Comparison of ENCODE assay signal across 9 cellular contexts in the genomic region with DNA sequence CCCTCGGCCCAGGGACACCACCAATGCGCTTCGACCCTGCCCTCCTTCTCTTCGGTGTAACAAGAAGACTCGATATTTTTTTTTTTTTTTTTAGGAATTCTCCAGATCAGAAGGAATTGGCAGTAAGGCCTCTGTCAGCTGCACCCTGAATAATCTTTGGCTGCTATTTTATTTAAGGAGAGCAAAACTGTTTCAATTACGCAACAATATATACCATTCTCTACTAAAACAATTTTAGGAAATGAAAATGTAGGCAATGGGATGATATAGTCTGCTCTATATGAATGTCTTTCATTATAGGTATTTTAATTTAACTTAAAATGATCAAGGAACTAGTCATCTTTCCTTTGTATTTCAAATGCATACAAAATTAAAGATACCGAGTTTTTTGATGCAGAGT. TPM values are rescaled to one million over a fixed set of nuclear protein-coding genes. Genes with fewer than 3 reads are reported as not detected.
A peak's percentile ranks its signal among the peaks of the same experiment; 100 is the strongest.
DNase-seq lines count a peak whose midpoint lies in the region; ATAC-seq, FAIRE-seq and TF ChIP-seq lines count a peak whose summit lies in the region.
"Had no signal": no experiment of that assay in that cellular context is flagged by ENCODE, and none has a peak within 500 bp of the region (broad histone marks: within the 10 kb centered on the region; RNA-seq: fewer than 3 reads in every experiment).

No MANE protein-coding gene starts in this region.

- no peak for ATAC-seq in CD4-positive, alpha-beta T cell (ENCODE audit: poor library complexity)

- H3K4me1 ChIP-seq in OCI-LY3 (ENCODE audit: low read length) (no peaks in the 10 kb centered on the region; the same call in 1 of the 2 replicates), endothelial cell of umbilical vein (ENCODE audit: control insufficient read depth, extremely low read depth, insufficient read depth, low read length) (peaks cover 31% of the 10 kb centered on the region), parathyroid adenoma (peaks cover 9% of the 10 kb centered on the region)

- no peak overlapping the region for H3K27ac ChIP-seq in CD4-positive, alpha-beta T cell (ENCODE audit: low read depth, low read length)
- H3K27ac ChIP-seq in OCI-LY3 (ENCODE audit: low read length), result no peak overlapping the region
- peak overlapping the region; percentile 96 for H3K27ac ChIP-seq in endothelial cell of umbilical vein (ENCODE audit: insufficient read depth, low read depth, low read length)
- peak overlapping the region; percentile 91 for H3K27ac ChIP-seq in parathyroid adenoma

- H3K4me3 Mint-ChIP-seq in CD4-positive, alpha-beta T cell, result peak overlapping the region; percentile 77

- dilution Hi-C loops in endothelial cell of umbilical vein (cut with MboI; ENCODE audit: extremely low pct_ligation_motif_present, low sequenced_read_pairs), result no loop called here

- H3K9me3 ChIP-seq in CD4-positive, alpha-beta T cell (ENCODE audit: control insufficient read depth, low read length), result no peaks in the 10 kb centered on the region
- H3K9me3 ChIP-seq in OCI-LY3 (ENCODE audit: insufficient read depth, low read length), result no peaks in the 10 kb centered on the region
- H3K9me3 ChIP-seq in endothelial cell of umbilical vein (replicated peaks; ENCODE audit: control insufficient read depth, insufficient read depth, low read length), result no peaks in the 10 kb centered on the region
- no peaks in the 10 kb centered on the region for H3K9me3 ChIP-seq in parathyroid adenoma (ENCODE audit: control insufficient read depth, low read length)
- H3K9me3 ChIP-seq: mucosa of descending colon had no signal

- H4K20me1 ChIP-seq in OCI-LY3 (ENCODE audit: insufficient read depth, low read length) (no peaks in the 10 kb centered on the region), endothelial cell of umbilical vein (replicated peaks; ENCODE audit: control insufficient read depth, extremely low read depth, insufficient read depth, low read length) (no peaks in the 10 kb centered on the region)

- TF ChIP-seq CTCF in CD4-positive, alpha-beta T cell (IDR thresholded peaks at IDR 0.05), result no peak
- TF ChIP-seq CTCF in OCI-LY3 (IDR thresholded peaks at IDR 0.05; ENCODE audit: low read depth, low read length) (no peak), endothelial cell of umbilical vein (IDR thresholded peaks at IDR 0.05; ENCODE audit: extremely low read depth in 1 of 2, insufficient read depth in 1 of 2, low read depth in 1 of 2, low read length in 2 of 2) (no peak), parathyroid adenoma (IDR thresholded peaks at IDR 0.05) (no peak)

- H3K9ac ChIP-seq in OCI-LY3 (ENCODE audit: low read length) (peak overlapping the region; percentile 2; the same call in 1 of the 2 replicates), endothelial cell of umbilical vein (replicated peaks; ENCODE audit: extremely low read depth, insufficient read depth, low read length) (peak overlapping the region; percentile 19), parathyroid adenoma (no peak overlapping the region)

- POLR2A ChIA-PET in CD4-positive, alpha-beta T cell (lab: Charles Lee), result interaction anchor here (3.3 kb wide), 1 partner anchor 12 kb away, joined by 18 read pairs; the partner anchor contains the start of gene ZCCHC3
- POLR2A ChIA-PET in endothelial cell of umbilical vein (lab: Charles Lee), result interaction anchor here (0.7 to 1.8 kb wide), 4 partner anchors 12 to 673 kb away, joined by 5 to 9 read pairs (median 7); partner anchors contain the start of gene SOX12

- no peaks in the 10 kb centered on the region for H3K27me3 Mint-ChIP-seq in CD4-positive, alpha-beta T cell

- H3K4me3 ChIP-seq in OCI-LY3 (ENCODE audit: low read length) (peak overlapping the region; percentile 64), endothelial cell of umbilical vein (replicated peaks in 1 of 3; ENCODE audit: insufficient read depth in 1 of 3, low read depth in 1 of 3, low read length in 3 of 3) (no peak overlapping the region), parathyroid adenoma (ENCODE audit: low read depth, low read length) (peak overlapping the region; percentile 86)
- H3K4me3 ChIP-seq: mucosa of descending colon had no signal

- intact Hi-C loops in CD4-positive, alpha-beta T cell (cut with DNase I, micrococcal nuclease), result no loop called here
- intact Hi-C loops in endothelial cell of umbilical vein (cut with micrococcal nuclease), result loop anchor here (1.0 kb wide), 2 partner anchors 13 to 14 kb away; partner anchors contain the start of gene ZCCHC3

- peaks cover 14% of the 10 kb centered on the region for H3K4me1 Mint-ChIP-seq in CD4-positive, alpha-beta T cell (ENCODE audit: low read depth)

- no peak for FAIRE-seq in endothelial cell of umbilical vein (lab: Jason Lieb, UNC)

- H3K9me3 Mint-ChIP-seq in CD4-positive, alpha-beta T cell, result no peaks in the 10 kb centered on the region

- H2AFZ ChIP-seq in OCI-LY3 (ENCODE audit: low read depth, low read length) (no peak overlapping the region), endothelial cell of umbilical vein (ENCODE audit: low read depth, low read length) (no peak overlapping the region), parathyroid adenoma (peak overlapping the region; percentile 67)

- no peaks in the 10 kb centered on the region for H3K9me1 ChIP-seq in endothelial cell of umbilical vein (replicated peaks; ENCODE audit: control insufficient read depth, extremely low read depth, insufficient read depth, low read length)

- H3K36me3 Mint-ChIP-seq in CD4-positive, alpha-beta T cell (ENCODE audit: low read depth), result no peaks in the 10 kb centered on the region

- CTCF ChIA-PET in CD4-positive, alpha-beta T cell (lab: Charles Lee), result no interaction called here
- CTCF ChIA-PET in endothelial cell of umbilical vein (lab: Charles Lee), result interaction anchor here (1.1 to 2.0 kb wide), 5 partner anchors 11 to 121 kb away, joined by 3 to 18 read pairs (median 8); partner anchors contain the start of gene SOX12

- H3K36me3 ChIP-seq in OCI-LY3 (replicated peaks; ENCODE audit: low read depth, low read length) (no peaks in the 10 kb centered on the region), endothelial cell of umbilical vein (ENCODE audit: control insufficient read depth in 2 of 2, extremely low read depth in 1 of 2, insufficient read depth in 2 of 2, low read length in 2 of 2) (no peaks in the 10 kb centered on the region), parathyroid adenoma (ENCODE audit: control insufficient read depth, insufficient read depth, low read length) (no peaks in the 10 kb centered on the region)

- no peak for TF ChIP-seq POLR2A in endothelial cell of umbilical vein (IDR thresholded peaks at IDR 0.05; ENCODE audit: low read depth, low read length)

- BruUV-seq in endothelial cell of umbilical vein (replicated peaks; lab: Mats Ljungman, UMichigan), result no TSS peak

- H3K4me2 ChIP-seq in OCI-LY3 (ENCODE audit: low read length), result peak overlapping the region; percentile 48
- H3K4me2 ChIP-seq in endothelial cell of umbilical vein (ENCODE audit: insufficient read depth, low read length), result peak overlapping the region; percentile 37
- H3K4me2 ChIP-seq in parathyroid adenoma (ENCODE audit: low read length), result peak overlapping the region; percentile 97

- no peaks in the 10 kb centered on the region for H3K27me3 ChIP-seq in CD4-positive, alpha-beta T cell (ENCODE audit: control insufficient read depth, insufficient read depth, low read length)
- H3K27me3 ChIP-seq in OCI-LY3 (ENCODE audit: low read depth, low read length), result no peaks in the 10 kb centered on the region
- no peaks in the 10 kb centered on the region for H3K27me3 ChIP-seq in endothelial cell of umbilical vein (ENCODE audit: control insufficient read depth in 2 of 2, insufficient read depth in 2 of 2, low read length in 2 of 2)
- no peaks in the 10 kb centered on the region for H3K27me3 ChIP-seq in parathyroid adenoma (ENCODE audit: control insufficient read depth, insufficient read depth, low read length)

- H3K27ac Mint-ChIP-seq in CD4-positive, alpha-beta T cell, result no peak overlapping the region

- no peak for DNase-seq in CD4-positive, alpha-beta T cell
- no peak for DNase-seq in endothelial cell of umbilical vein (ENCODE audit: low read depth, low spot score)
- no peak for DNase-seq in AG20443 (ENCODE audit: low spot score)
- DNase-seq in NCI-H2029 treated with DMSO at 0.1 percent for 48 hours (lab: John Stamatoyannopoulos, UW), result no peak
- DNase-seq in NCI-H345 treated with DMSO at 0.1 percent for 48 hours (lab: John Stamatoyannopoulos, UW; ENCODE audit: unreplicated experiment), result no peak
- DNase-seq in HT-29 (ENCODE audit: low spot score), result no peak

- H3K79me2 ChIP-seq in OCI-LY3 (ENCODE audit: low read length) (no peaks in the 10 kb centered on the region), endothelial cell of umbilical vein (ENCODE audit: control insufficient read depth, insufficient read depth, low read length) (no peaks in the 10 kb centered on the region), parathyroid adenoma (no peaks in the 10 kb centered on the region)

RNA-seq across cellular contexts. Expression of gene ZCCHC3, which starts 13.3 kb away (rescaled TPM):
- 10 to 100 TPM; 19.3 to 19.5 TPM for total RNA-seq in CD4-positive, alpha-beta T cell
- 22.0 and 24.1 TPM in 2 replicates for total RNA-seq in endothelial cell of umbilical vein
- polyA plus RNA-seq in endothelial cell of umbilical vein, result 13.6 and 14.8 TPM in 2 replicates
- 14.9 and 17.1 TPM in 2 replicates for polyA plus RNA-seq in endothelial cell of umbilical vein (2011; cell fraction: cytosol; rRNA removed)
- 10.2 and 11.0 TPM in 2 replicates for polyA plus RNA-seq in endothelial cell of umbilical vein (2011; cell fraction: nucleus; rRNA removed)
- 14.6 and 16.2 TPM in 2 replicates for polyA plus RNA-seq in endothelial cell of umbilical vein (2012)
- polyA minus RNA-seq in endothelial cell of umbilical vein, result 16.2 and 21.5 TPM in 2 replicates
- polyA minus RNA-seq in endothelial cell of umbilical vein (2011; cell fraction: cytosol; rRNA and poly(A)+ RNA removed), result 7.0 TPM
- polyA minus RNA-seq in endothelial cell of umbilical vein (2011; cell fraction: nucleus; rRNA and poly(A)+ RNA removed), result 6.9 and 8.0 TPM in 2 replicates
- total RNA-seq in HT-29 (2014; rRNA removed; shearing (Covaris generic)), result 15.5 and 16.8 TPM in 2 replicates

RNA-seq across cellular contexts. Expression of gene SOX12, which starts 14.7 kb away (rescaled TPM):
- total RNA-seq in CD4-positive, alpha-beta T cell, result 10 to 100 TPM; 11.6 to 11.9 TPM
- total RNA-seq in endothelial cell of umbilical vein, result 32.2 and 37.7 TPM in 2 replicates
- polyA plus RNA-seq in endothelial cell of umbilical vein, result 5.7 and 6.2 TPM in 2 replicates
- 5.4 and 6.7 TPM in 2 replicates for polyA plus RNA-seq in endothelial cell of umbilical vein (2011; cell fraction: cytosol; rRNA removed)
- 8.9 and 9.2 TPM in 2 replicates for polyA plus RNA-seq in endothelial cell of umbilical vein (2011; cell fraction: nucleus; rRNA removed)
- 16.2 and 21.0 TPM in 2 replicates for polyA plus RNA-seq in endothelial cell of umbilical vein (2012)
- polyA minus RNA-seq in endothelial cell of umbilical vein, result 2.9 and 5.5 TPM in 2 replicates
- polyA minus RNA-seq in endothelial cell of umbilical vein (2011; cell fraction: cytosol; rRNA and poly(A)+ RNA removed), result 3.1 TPM
- polyA minus RNA-seq in endothelial cell of umbilical vein (2011; cell fraction: nucleus; rRNA and poly(A)+ RNA removed), result 2.2 and 3.9 TPM in 2 replicates
- total RNA-seq in HT-29 (2014; rRNA removed; shearing (Covaris generic)), result 2.7 and 3.9 TPM in 2 replicates

RNA-seq across cellular contexts. Expression of gene C20orf96, which starts 20.1 kb away (rescaled TPM):
- total RNA-seq in CD4-positive, alpha-beta T cell, result 1 to 10 TPM; 2.4 to 3.3 TPM
- 17.0 and 20.0 TPM in 2 replicates for total RNA-seq in endothelial cell of umbilical vein
- polyA plus RNA-seq in endothelial cell of umbilical vein, result 17.2 and 17.7 TPM in 2 replicates
- 14.0 and 14.3 TPM in 2 replicates for polyA plus RNA-seq in endothelial cell of umbilical vein (2011; cell fraction: cytosol; rRNA removed)
- polyA plus RNA-seq in endothelial cell of umbilical vein (2011; cell fraction: nucleus; rRNA removed), result 51.4 and 61.9 TPM in 2 replicates
- polyA plus RNA-seq in endothelial cell of umbilical vein (2012), result 22.2 and 23.0 TPM in 2 replicates
- 9.0 and 15.1 TPM in 2 replicates for polyA minus RNA-seq in endothelial cell of umbilical vein
- polyA minus RNA-seq in endothelial cell of umbilical vein (2011; cell fraction: cytosol; rRNA and poly(A)+ RNA removed), result not detected
- polyA minus RNA-seq in endothelial cell of umbilical vein (2011; cell fraction: nucleus; rRNA and poly(A)+ RNA removed), result 14.0 and 17.0 TPM in 2 replicates
- 0.08 and 1.5 TPM in 2 replicates for total RNA-seq in HT-29 (2014; rRNA removed; shearing (Covaris generic))

RNA-seq across cellular contexts. Expression of gene NRSN2, which starts 36.3 kb away (rescaled TPM):
- total RNA-seq in CD4-positive, alpha-beta T cell, result 1 to 10 TPM in 1 of 2 experiments, under 1 TPM in 1; 0.69 to 1.3 TPM
- 36.7 and 36.9 TPM in 2 replicates for total RNA-seq in endothelial cell of umbilical vein
- 64.1 and 79.1 TPM in 2 replicates for polyA plus RNA-seq in endothelial cell of umbilical vein
- polyA plus RNA-seq in endothelial cell of umbilical vein (2011; cell fraction: cytosol; rRNA removed), result 47.5 and 70.4 TPM in 2 replicates
- 26.9 and 27.6 TPM in 2 replicates for polyA plus RNA-seq in endothelial cell of umbilical vein (2011; cell fraction: nucleus; rRNA removed)
- 36.2 and 43.8 TPM in 2 replicates for polyA plus RNA-seq in endothelial cell of umbilical vein (2012)
- 26.9 and 28.1 TPM in 2 replicates for polyA minus RNA-seq in endothelial cell of umbilical vein
- 4.9 TPM for polyA minus RNA-seq in endothelial cell of umbilical vein (2011; cell fraction: cytosol; rRNA and poly(A)+ RNA removed)
- 5.1 and 6.7 TPM in 2 replicates for polyA minus RNA-seq in endothelial cell of umbilical vein (2011; cell fraction: nucleus; rRNA and poly(A)+ RNA removed)
- 12.0 and 15.5 TPM in 2 replicates for total RNA-seq in HT-29 (2014; rRNA removed; shearing (Covaris generic))

RNA-seq across cellular contexts. Expression of gene DEFB132, which starts 53.1 kb away (rescaled TPM):
- total RNA-seq in CD4-positive, alpha-beta T cell, result not detected
- not detected in 2 replicates for total RNA-seq in endothelial cell of umbilical vein
- not detected in 2 replicates for polyA plus RNA-seq in endothelial cell of umbilical vein
- polyA plus RNA-seq in endothelial cell of umbilical vein (2011; cell fraction: cytosol; rRNA removed), result not detected in 2 replicates
- polyA plus RNA-seq in endothelial cell of umbilical vein (2011; cell fraction: nucleus; rRNA removed), result not detected in 2 replicates
- polyA plus RNA-seq in endothelial cell of umbilical vein (2012), result not detected in 2 replicates
- not detected in 2 replicates for polyA minus RNA-seq in endothelial cell of umbilical vein
- polyA minus RNA-seq in endothelial cell of umbilical vein (2011; cell fraction: cytosol; rRNA and poly(A)+ RNA removed), result not detected
- polyA minus RNA-seq in endothelial cell of umbilical vein (2011; cell fraction: nucleus; rRNA and poly(A)+ RNA removed), result not detected in 2 replicates
- not detected in 2 replicates for total RNA-seq in HT-29 (2014; rRNA removed; shearing (Covaris generic))
- total RNA-seq: mucosa of descending colon had no signal

Comparison
In these comparisons a context has a peak if more than half of its experiments do, and no peak if none do; other contexts are left out.
1. H3K27ac ChIP-seq: peak in endothelial cell of umbilical vein (single experiment) and parathyroid adenoma (single experiment); none in CD4-positive, alpha-beta T cell (single experiment) and OCI-LY3 (single experiment).
2. H3K4me2 ChIP-seq: peak in every context shown above with its lines; median percentile 97 in parathyroid adenoma; 48 in OCI-LY3; 37 in endothelial cell of umbilical vein.
3. H3K4me3 ChIP-seq: peak in OCI-LY3 (single experiment) and parathyroid adenoma (single experiment); none in endothelial cell of umbilical vein (0 of 3).